Comparison of ENCODE assay signal across 8 cellular contexts in genomic region chr22:50169181-50169759, GRCh38. TPM values are rescaled to one million over a fixed set of nuclear protein-coding genes. Genes with fewer than 3 reads are reported as not detected.
A peak's percentile ranks its signal among the peaks of the same experiment; 100 is the strongest.
DNase-seq lines count a peak whose midpoint lies in the region; ATAC-seq, FAIRE-seq and TF ChIP-seq lines count a peak whose summit lies in the region.

No MANE protein-coding gene starts in this region.

- H3K9ac ChIP-seq in NT2/D1 (ENCODE audit: insufficient read length, low read depth) = no peak overlapping the region
- H3K9ac ChIP-seq in trophoblast cell (ENCODE audit: low read length) = no peak overlapping the region

- no peak overlapping the region for H4K91ac ChIP-seq in trophoblast cell (ENCODE audit: low read depth, low read length)

- H2BK5ac ChIP-seq in trophoblast cell (ENCODE audit: low read depth, low read length, poor library complexity) = no peak overlapping the region

- peak overlapping the region; percentile 36 for H3K4me3 ChIP-seq in NT2/D1 (ENCODE audit: insufficient read length, low read depth)
- peak overlapping the region in 57 of 59 donors; percentile 19 to 75 (median 51) for H3K4me3 ChIP-seq in dorsolateral prefrontal cortex
- no peak overlapping the region for H3K4me3 ChIP-seq in trophoblast cell (ENCODE audit: low read depth, low read length)

- no peaks in the 10 kb centered on the region for H3K9me3 ChIP-seq in CD4-positive, alpha-beta T cell (ENCODE audit: control insufficient read depth, low read length)
- H3K9me3 ChIP-seq in NT2/D1 (ENCODE audit: insufficient read depth, low read length) = no peaks in the 10 kb centered on the region
- peaks cover 14% of the 10 kb centered on the region for H3K9me3 ChIP-seq in trophoblast cell (ENCODE audit: insufficient read depth, low read depth, low read length)

- H4K8ac ChIP-seq in trophoblast cell (ENCODE audit: low read depth, low read length) = no peak overlapping the region

- H3K9me3 Mint-ChIP-seq in CD4-positive, alpha-beta T cell = no peaks in the 10 kb centered on the region

- peak overlapping the region; percentile 85 for H3K4me3 Mint-ChIP-seq in CD4-positive, alpha-beta T cell

- H3K36me3 ChIP-seq in NT2/D1 (ENCODE audit: insufficient read depth, insufficient read length, low read length) (no peaks in the 10 kb centered on the region), trophoblast cell (ENCODE audit: control insufficient read depth in 1 of 2, insufficient read depth in 2 of 2, low read length in 2 of 2) (no peaks in the 10 kb centered on the region)

- H3K23ac ChIP-seq in trophoblast cell (ENCODE audit: low read length) = no peak overlapping the region

- H3K4ac ChIP-seq in trophoblast cell (ENCODE audit: low read depth, low read length) = no peak overlapping the region

- POLR2A ChIA-PET in CD4-positive, alpha-beta T cell (lab: Charles Lee) = no interaction called here

- peaks cover 2% of the 10 kb centered on the region for H3K79me1 ChIP-seq in trophoblast cell (ENCODE audit: low read length)

- no peak overlapping the region for H3K18ac ChIP-seq in trophoblast cell (ENCODE audit: low read length)

- H3K36me3 Mint-ChIP-seq in CD4-positive, alpha-beta T cell (ENCODE audit: low read depth) = no peaks in the 10 kb centered on the region

- H2AFZ ChIP-seq in trophoblast cell (ENCODE audit: insufficient read depth, low read length, poor library complexity) = no peak overlapping the region

- TF ChIP-seq POLR2A in H54 (IDR thresholded peaks at IDR 0.05; ENCODE audit: low read depth, low read length) = no peak

- H3K27me3 Mint-ChIP-seq in CD4-positive, alpha-beta T cell = peaks cover 48% of the 10 kb centered on the region

- no peak overlapping the region for H3K27ac Mint-ChIP-seq in CD4-positive, alpha-beta T cell

- peaks cover 39% of the 10 kb centered on the region for H3K27me3 ChIP-seq in CD4-positive, alpha-beta T cell (ENCODE audit: control insufficient read depth, insufficient read depth, low read length)
- H3K27me3 ChIP-seq in NT2/D1 (ENCODE audit: insufficient read depth, insufficient read length) (peaks cover 27% of the 10 kb centered on the region), dorsolateral prefrontal cortex (peaks cover 0 to 4% (median 0%) of the 10 kb centered on the region in 45 donors), trophoblast cell (ENCODE audit: insufficient read depth, low read length) (peaks cover 17% of the 10 kb centered on the region)

- no peak overlapping the region for H3K27ac ChIP-seq in CD4-positive, alpha-beta T cell (ENCODE audit: low read depth, low read length)
- H3K27ac ChIP-seq in dorsolateral prefrontal cortex = peak overlapping the region in 18 of 59 donors; percentile 6 to 76 (median 53)
- no peak overlapping the region for H3K27ac ChIP-seq in trophoblast cell (ENCODE audit: low read depth, low read length)

- no peak for ATAC-seq in CD4-positive, alpha-beta T cell (ENCODE audit: poor library complexity)
- ATAC-seq in GM19351 (IDR thresholded peaks at IDR 0.05; ENCODE audit: unreplicated experiment) = no peak
- no peak for ATAC-seq in HG03108 (IDR thresholded peaks at IDR 0.05; ENCODE audit: unreplicated experiment)

- intact Hi-C loops in CD4-positive, alpha-beta T cell (cut with DNase I, micrococcal nuclease) = no loop called here
- intact Hi-C loops in dorsolateral prefrontal cortex (cut with DNase I) = no loop called here

- peak overlapping the region; percentile 94 for H3K4me2 ChIP-seq in trophoblast cell (ENCODE audit: low read length)

- H3K4me1 ChIP-seq in NT2/D1 (ENCODE audit: insufficient read depth, insufficient read length) (peaks cover 4% of the 10 kb centered on the region), trophoblast cell (ENCODE audit: control insufficient read depth in 1 of 2, insufficient read depth in 2 of 2, low read length in 2 of 2) (no peaks in the 10 kb centered on the region)

- no peak for FAIRE-seq in H54 (lab: Jason Lieb, UNC)

- DNase-seq in CD4-positive, alpha-beta T cell = peak in 1 of 10 experiments; percentile 31
- DNase-seq in NT2/D1 (ENCODE audit: low read depth, low spot score) = no peak
- no peak for DNase-seq in dorsolateral prefrontal cortex
- DNase-seq in trophoblast cell = no peak
- no peak for DNase-seq in H54 (ENCODE audit: insufficient read length, low spot score)
- no peak for DNase-seq in stimulated activated CD4-positive, alpha-beta T cell treated with anti-CD3 and anti-CD28 coated beads, Interleukin-4, amount 100 ng/mL, for 4 hours

- H3K14ac ChIP-seq in trophoblast cell (ENCODE audit: low read length) = no peak overlapping the region

- no peak overlapping the region for H2AK5ac ChIP-seq in trophoblast cell (ENCODE audit: low read length)

- WGBS in trophoblast cell (ENCODE audit: extremely low coverage, insufficient coverage, insufficient read length) = no CpG with 5 or more reads among the region's 36 CpGs

- CTCF ChIA-PET in CD4-positive, alpha-beta T cell (lab: Charles Lee) = no interaction called here

- H2BK12ac ChIP-seq in trophoblast cell (ENCODE audit: low read length) = peak overlapping the region; percentile 68

- H3K4me1 Mint-ChIP-seq in CD4-positive, alpha-beta T cell (ENCODE audit: low read depth) = peaks cover 10% of the 10 kb centered on the region

- H2BK120ac ChIP-seq in trophoblast cell (ENCODE audit: insufficient read depth, low read length, poor library complexity) = no peak overlapping the region

- no peak overlapping the region for H4K12ac ChIP-seq in trophoblast cell (ENCODE audit: low read depth, low read length)

- no peaks in the 10 kb centered on the region for H3K79me2 ChIP-seq in trophoblast cell (ENCODE audit: control insufficient read depth, insufficient read depth, low read length, poor library complexity)

- TF ChIP-seq CTCF in CD4-positive, alpha-beta T cell (IDR thresholded peaks at IDR 0.05) = no peak
- TF ChIP-seq CTCF in dorsolateral prefrontal cortex (IDR thresholded peaks at IDR 0.05 in 54 of 56, conservative IDR thresholded peaks at IDR 0.05 in 2 of 56; ENCODE audit: low read depth in 1 of 56, partially characterized antibody in 56 of 56) = no peak

RNA-seq across cellular contexts. Expression of gene PANX2, which starts 1.3 kb away (rescaled TPM):
- total RNA-seq in CD4-positive, alpha-beta T cell = under 1 TPM; 0.11 to 0.16 TPM
- 10 to 100 TPM; 14.2 to 93.7 (median 47.5) TPM for total RNA-seq in dorsolateral prefrontal cortex
- polyA plus RNA-seq in trophoblast cell (2013) = 4.0 TPM in 2 replicates

RNA-seq across cellular contexts. Expression of gene TRABD, which starts 16.4 kb away (rescaled TPM):
- 100 to 1,000 TPM; 184 to 193 TPM for total RNA-seq in CD4-positive, alpha-beta T cell
- 10 to 100 TPM in 119 of 120 experiments, 1 to 10 TPM in 1; 8.2 to 34.3 (median 18.0) TPM for total RNA-seq in dorsolateral prefrontal cortex
- polyA plus RNA-seq in trophoblast cell (2013) = 43.0 and 44.0 TPM in 2 replicates

RNA-seq across cellular contexts. Expression of gene SELENOO, which starts 31.5 kb away (rescaled TPM):
- total RNA-seq in CD4-positive, alpha-beta T cell = 10 to 100 TPM; 26.0 to 26.1 TPM
- 10 to 100 TPM; 21.8 to 41.6 (median 30.1) TPM for total RNA-seq in dorsolateral prefrontal cortex
- polyA plus RNA-seq in trophoblast cell (2013) = 13.6 and 13.8 TPM in 2 replicates

Comparison
In these comparisons a context has a peak if more than half of its experiments do, and no peak if none do; other contexts are left out.
1. RNA of gene PANX2, which starts 1.3 kb away (total RNA-seq): 14.2 to 93.7 TPM in dorsolateral prefrontal cortex; 0.11 to 0.16 TPM in CD4-positive, alpha-beta T cell; every median in the first group is over 10 times any median in the second.
2. RNA of gene TRABD, which starts 16.4 kb away (total RNA-seq): 184 to 193 TPM in CD4-positive, alpha-beta T cell; 8.2 to 34.3 TPM in dorsolateral prefrontal cortex; every median in the first group is over 4 times any median in the second.